ENCODE assay signal across 28 cellular contexts in the genomic region with DNA sequence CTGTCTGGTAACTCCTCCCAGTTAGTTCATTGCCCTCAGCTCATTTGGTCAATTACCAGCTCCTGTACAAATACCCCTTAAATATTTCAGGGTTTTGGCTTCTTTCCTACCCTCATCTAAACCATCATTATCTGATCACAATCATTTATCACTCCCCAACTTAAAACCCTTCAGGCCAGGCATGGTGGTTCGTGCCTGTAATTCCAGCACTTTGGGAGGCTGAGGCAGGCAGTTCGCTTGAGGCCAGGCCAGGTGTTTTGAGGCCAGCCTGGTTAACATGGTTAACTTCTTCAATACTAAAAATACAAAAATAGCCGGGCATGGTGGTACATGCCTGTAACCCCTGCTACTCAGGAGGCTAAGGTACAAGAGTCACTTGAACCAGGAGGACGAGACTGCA. TPM values are rescaled to one million over a fixed set of nuclear protein-coding genes. Genes with fewer than 3 reads are reported as not detected.
DNase-seq lines count a peak whose midpoint lies in the region; ATAC-seq and TF ChIP-seq lines count a peak whose summit lies in the region.
"Had no signal": no experiment of that assay in that cellular context is flagged by ENCODE, and none has a peak within 500 bp of the region (broad histone marks: within the 10 kb centered on the region; RNA-seq: fewer than 3 reads in every experiment).

No MANE protein-coding gene starts in this region.

- no peaks in the 10 kb centered on the region for H3K27me3 ChIP-seq in CD4-positive, alpha-beta T cell (ENCODE audit: control insufficient read depth, insufficient read depth, low read length)
- H3K27me3 ChIP-seq: right atrium auricular region, stomach, tibial artery had no signal

- no peak overlapping the region for H3K4me3 Mint-ChIP-seq in activated CD4-positive, alpha-beta T cell treated with anti-CD3 and anti-CD28 coated beads for 36 hours
- H3K4me3 Mint-ChIP-seq in CD4-positive, alpha-beta T cell, result no peak overlapping the region
- H3K4me3 Mint-ChIP-seq in activated CD4-positive, alpha-beta memory T cell treated with anti-CD3 and anti-CD28 coated beads, Interleukin-2, amount 10 ng/mL, durations not matched to agents 7 days and 5 days, result no peak overlapping the region
- H3K4me3 Mint-ChIP-seq in mesothelial cell of epicardium, result no peak overlapping the region

- H3K27me3 Mint-ChIP-seq in activated CD4-positive, alpha-beta T cell treated with anti-CD3 and anti-CD28 coated beads for 36 hours, result no peaks in the 10 kb centered on the region
- H3K27me3 Mint-ChIP-seq in CD4-positive, alpha-beta T cell, result no peaks in the 10 kb centered on the region
- H3K27me3 Mint-ChIP-seq in activated CD4-positive, alpha-beta memory T cell treated with anti-CD3 and anti-CD28 coated beads, Interleukin-2, amount 10 ng/mL, durations not matched to agents 7 days and 5 days, result no peaks in the 10 kb centered on the region
- no peaks in the 10 kb centered on the region for H3K27me3 Mint-ChIP-seq in mesothelial cell of epicardium (ENCODE audit: low read depth)

- no peak for TF ChIP-seq CTCF in CD4-positive, alpha-beta T cell (IDR thresholded peaks at IDR 0.05)
- no peak for TF ChIP-seq CTCF in mesothelial cell of epicardium (IDR thresholded peaks at IDR 0.05; ENCODE audit: unreplicated experiment)

- no peak for ATAC-seq in activated CD4-positive, alpha-beta T cell treated with anti-CD3 and anti-CD28 coated beads for 36 hours
- no peak for ATAC-seq in CD4-positive, alpha-beta T cell (ENCODE audit: poor library complexity)
- ATAC-seq in HG02884 (IDR thresholded peaks at IDR 0.05; ENCODE audit: unreplicated experiment), result no peak
- ATAC-seq in GM19035 (IDR thresholded peaks at IDR 0.05; ENCODE audit: unreplicated experiment), result no peak
- no peak for ATAC-seq in GM21825 (IDR thresholded peaks at IDR 0.05; ENCODE audit: unreplicated experiment)
- ATAC-seq: left ventricle myocardium superior had no signal

- intact Hi-C loops in activated CD4-positive, alpha-beta T cell treated with anti-CD3 and anti-CD28 coated beads for 36 hours (cut with DNase I, micrococcal nuclease), result no loop called here
- intact Hi-C loops in CD4-positive, alpha-beta T cell (cut with DNase I, micrococcal nuclease), result no loop called here

- CTCF ChIA-PET in activated CD4-positive, alpha-beta T cell treated with anti-CD3 and anti-CD28 coated beads for 36 hours (lab: Charles Lee), result interaction anchor here (0.7 kb wide), 1 partner anchor 171 kb away, joined by 3 read pairs; no protein-coding TSS in a partner anchor
- CTCF ChIA-PET in CD4-positive, alpha-beta T cell (lab: Charles Lee), result no interaction called here
- CTCF ChIA-PET in activated CD4-positive, alpha-beta memory T cell treated with anti-CD3 and anti-CD28 coated beads, Interleukin-2, amount 10 ng/mL, durations not matched to agents 7 days and 5 days (lab: Charles Lee), result interaction anchor here (2.3 kb wide), 1 partner anchor 13 kb away, joined by 8 read pairs; no protein-coding TSS in a partner anchor

- POLR2A ChIA-PET in activated CD4-positive, alpha-beta T cell treated with anti-CD3 and anti-CD28 coated beads for 36 hours (lab: Charles Lee), result no interaction called here
- POLR2A ChIA-PET in CD4-positive, alpha-beta T cell (lab: Charles Lee), result interaction anchor here (0.6 kb wide), 1 partner anchor 11 kb away, joined by 3 read pairs; no protein-coding TSS in a partner anchor
- POLR2A ChIA-PET in activated CD4-positive, alpha-beta memory T cell treated with anti-CD3 and anti-CD28 coated beads, Interleukin-2, amount 10 ng/mL, durations not matched to agents 7 days and 5 days (lab: Charles Lee), result interaction anchor here (1.4 to 8.5 kb wide), 4 partner anchors 10 to 23 kb away, joined by 3 to 55 read pairs (median 32); a partner anchor contains a TSS

- H3K9me3 Mint-ChIP-seq in activated CD4-positive, alpha-beta T cell treated with anti-CD3 and anti-CD28 coated beads for 36 hours (ENCODE audit: low read depth), result no peaks in the 10 kb centered on the region
- H3K9me3 Mint-ChIP-seq in CD4-positive, alpha-beta T cell, result no peaks in the 10 kb centered on the region
- no peaks in the 10 kb centered on the region for H3K9me3 Mint-ChIP-seq in activated CD4-positive, alpha-beta memory T cell treated with anti-CD3 and anti-CD28 coated beads, Interleukin-2, amount 10 ng/mL, durations not matched to agents 7 days and 5 days
- no peaks in the 10 kb centered on the region for H3K9me3 Mint-ChIP-seq in mesothelial cell of epicardium

- peaks cover 31% of the 10 kb centered on the region for H3K4me1 Mint-ChIP-seq in activated CD4-positive, alpha-beta T cell treated with anti-CD3 and anti-CD28 coated beads for 36 hours
- H3K4me1 Mint-ChIP-seq in CD4-positive, alpha-beta T cell (ENCODE audit: low read depth), result peaks cover 28% of the 10 kb centered on the region
- peaks cover 41% of the 10 kb centered on the region for H3K4me1 Mint-ChIP-seq in activated CD4-positive, alpha-beta memory T cell treated with anti-CD3 and anti-CD28 coated beads, Interleukin-2, amount 10 ng/mL, durations not matched to agents 7 days and 5 days
- peaks cover 9% of the 10 kb centered on the region for H3K4me1 Mint-ChIP-seq in mesothelial cell of epicardium

- H3K27ac Mint-ChIP-seq in activated CD4-positive, alpha-beta T cell treated with anti-CD3 and anti-CD28 coated beads for 36 hours, result peak overlapping the region; percentile 62
- H3K27ac Mint-ChIP-seq in CD4-positive, alpha-beta T cell, result peak overlapping the region; percentile 77
- peak overlapping the region; percentile 83 for H3K27ac Mint-ChIP-seq in activated CD4-positive, alpha-beta memory T cell treated with anti-CD3 and anti-CD28 coated beads, Interleukin-2, amount 10 ng/mL, durations not matched to agents 7 days and 5 days
- peak overlapping the region; percentile 30 for H3K27ac Mint-ChIP-seq in mesothelial cell of epicardium

- DNase-seq in activated CD4-positive, alpha-beta T cell treated with anti-CD3 and anti-CD28 coated beads for 36 hours, result no peak
- no peak for DNase-seq in activated CD4-positive, alpha-beta T cell treated with anti-CD3 and anti-CD28 coated beads for 4 hours
- DNase-seq in CD4-positive, alpha-beta T cell, result no peak
- no peak for DNase-seq in activated CD4-positive, alpha-beta memory T cell treated with anti-CD3 and anti-CD28 coated beads, Interleukin-2, amount 10 ng/mL, durations not matched to agents 7 days and 5 days
- no peak for DNase-seq in mesothelial cell of epicardium (ENCODE audit: low spot score in 2 of 2, unreplicated experiment in 2 of 2)
- DNase-seq: activated CD4-positive, CD25-positive, alpha-beta regulatory T cell treated with anti-CD3 and anti-CD28 coated beads, Interleukin-2, amount 50 U/mL, for 72 hours; activated CD8-positive, alpha-beta memory T cell treated with anti-CD3 and anti-CD28 coated beads, Interleukin-2, amount 50 U/mL, for 4 hours; AML-193; COR-L47; GDM1; GM23248; islet precursor cell; KBM-7; left ventricle myocardium superior; MM.1S; NCI-H1436; NCI-H2107; NCI-H446 treated with DMSO at 0.1 percent for 48 hours; OCI-M1; Right ventricle myocardium superior; stimulated activated CD4-positive, alpha-beta T cell treated with anti-CD3 and anti-CD28 coated beads, Interleukin-4, amount 100 ng/mL, for 4 hours; stomach; tibial artery had no signal

- H3K9me3 ChIP-seq in CD4-positive, alpha-beta T cell (ENCODE audit: control insufficient read depth, low read length), result no peaks in the 10 kb centered on the region
- H3K9me3 ChIP-seq: right atrium auricular region, stomach, tibial artery had no signal

- no peak overlapping the region for H3K27ac ChIP-seq in CD4-positive, alpha-beta T cell (ENCODE audit: low read depth, low read length)
- H3K27ac ChIP-seq: GM23248, parathyroid adenoma, right atrium auricular region, stomach, tibial artery had no signal

- peaks cover 50% of the 10 kb centered on the region for H3K36me3 Mint-ChIP-seq in activated CD4-positive, alpha-beta T cell treated with anti-CD3 and anti-CD28 coated beads for 36 hours (ENCODE audit: low read depth)
- H3K36me3 Mint-ChIP-seq in CD4-positive, alpha-beta T cell (ENCODE audit: low read depth), result peaks cover 65% of the 10 kb centered on the region
- H3K36me3 Mint-ChIP-seq in activated CD4-positive, alpha-beta memory T cell treated with anti-CD3 and anti-CD28 coated beads, Interleukin-2, amount 10 ng/mL, durations not matched to agents 7 days and 5 days (ENCODE audit: low read depth), result peaks cover 45% of the 10 kb centered on the region
- H3K36me3 Mint-ChIP-seq in mesothelial cell of epicardium, result peaks cover 23% of the 10 kb centered on the region

RNA-seq across cellular contexts. Expression of a gene that starts 9.4 kb away (rescaled TPM):
- 10 to 100 TPM; 44.9 to 48.7 TPM for total RNA-seq in activated CD4-positive, alpha-beta T cell treated with anti-CD3 and anti-CD28 coated beads for 36 hours
- total RNA-seq in CD4-positive, alpha-beta T cell, result 10 to 100 TPM; 29.2 to 34.5 TPM
- 10 to 100 TPM; 28.0 to 33.5 TPM for total RNA-seq in activated CD4-positive, alpha-beta memory T cell treated with anti-CD3 and anti-CD28 coated beads, Interleukin-2, amount 10 ng/mL, durations not matched to agents 7 days and 5 days
- 94.4 to 101 TPM (median 98.4 TPM) in 3 replicates for total RNA-seq in mesothelial cell of epicardium

RNA-seq across cellular contexts. Expression of a gene that starts 22.8 kb away (rescaled TPM):
- total RNA-seq in activated CD4-positive, alpha-beta T cell treated with anti-CD3 and anti-CD28 coated beads for 36 hours, result 10 to 100 TPM; 71.7 to 90.2 TPM
- 10 to 100 TPM; 62.6 to 74.8 TPM for total RNA-seq in CD4-positive, alpha-beta T cell
- 10 to 100 TPM; 92.8 to 94.1 TPM for total RNA-seq in activated CD4-positive, alpha-beta memory T cell treated with anti-CD3 and anti-CD28 coated beads, Interleukin-2, amount 10 ng/mL, durations not matched to agents 7 days and 5 days
- 37.6 to 40.7 TPM (median 40.0 TPM) in 3 replicates for total RNA-seq in mesothelial cell of epicardium

RNA-seq across cellular contexts. Expression of a gene that starts 41.5 kb away (rescaled TPM):
- total RNA-seq in activated CD4-positive, alpha-beta T cell treated with anti-CD3 and anti-CD28 coated beads for 36 hours, result under 1 TPM; 0.60 to 0.66 TPM
- not detected for total RNA-seq in CD4-positive, alpha-beta T cell
- total RNA-seq in activated CD4-positive, alpha-beta memory T cell treated with anti-CD3 and anti-CD28 coated beads, Interleukin-2, amount 10 ng/mL, durations not matched to agents 7 days and 5 days, result 1 to 10 TPM; 1.1 to 1.7 TPM
- 235 to 248 TPM (median 238 TPM) in 3 replicates for total RNA-seq in mesothelial cell of epicardium

Comparison
In these comparisons a context has a peak if more than half of its experiments do, and no peak if none do; other contexts are left out.
1. H3K27ac Mint-ChIP-seq: peak in every context shown above with its lines; median percentile 83 in activated CD4-positive, alpha-beta memory T cell treated with anti-CD3 and anti-CD28 coated beads, Interleukin-2, amount 10 ng/mL, durations not matched to agents 7 days and 5 days; 77 in CD4-positive, alpha-beta T cell; 62 in activated CD4-positive, alpha-beta T cell treated with anti-CD3 and anti-CD28 coated beads for 36 hours; 30 in mesothelial cell of epicardium.
2. RNA of a gene that starts 41.5 kb away (total RNA-seq): 235 to 248 TPM in mesothelial cell of epicardium; 1.1 to 1.7 TPM in activated CD4-positive, alpha-beta memory T cell treated with anti-CD3 and anti-CD28 coated beads, Interleukin-2, amount 10 ng/mL, durations not matched to agents 7 days and 5 days, 0.60 to 0.66 TPM in activated CD4-positive, alpha-beta T cell treated with anti-CD3 and anti-CD28 coated beads for 36 hours and not detected in CD4-positive, alpha-beta T cell; every median in the first group is over 10 times any median in the second.